In the genomic region with DNA sequence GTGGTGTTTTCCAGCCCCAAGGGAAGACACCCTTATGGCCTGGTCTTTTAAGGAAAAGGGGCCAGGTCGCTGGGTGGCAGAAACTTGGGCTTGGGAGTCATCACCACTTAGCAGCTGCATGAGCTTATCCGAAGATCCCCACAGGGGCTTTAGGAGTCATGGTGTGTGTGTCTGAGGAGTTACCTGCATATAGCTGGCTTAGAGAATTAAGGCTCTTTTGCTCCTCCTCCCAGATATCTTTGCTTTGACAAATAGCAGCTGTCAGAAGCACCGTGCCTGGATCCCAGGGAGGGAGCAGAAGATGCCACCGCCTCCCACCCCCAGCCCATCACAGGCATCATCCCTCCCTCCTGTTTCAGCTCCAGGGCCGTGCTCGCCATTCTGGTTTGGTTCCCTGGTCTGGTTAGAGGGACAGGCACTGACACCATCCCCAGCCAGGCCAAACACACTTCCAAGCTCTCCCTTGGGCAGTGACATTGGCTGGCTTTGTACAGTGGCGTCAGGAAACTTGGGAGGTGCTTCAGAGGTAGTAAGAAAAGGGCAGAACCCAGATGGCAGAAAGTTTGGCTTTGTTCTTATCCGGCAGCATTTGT, we compare ENCODE assay signal across 10 cellular contexts. TPM values are rescaled to one million over a fixed set of nuclear protein-coding genes. Genes with fewer than 3 reads are reported as not detected.
DNase-seq lines count a peak whose midpoint lies in the region; ATAC-seq and TF ChIP-seq lines count a peak whose summit lies in the region.
"Had no signal": no experiment of that assay in that cellular context is flagged by ENCODE, and none has a peak within 500 bp of the region (broad histone marks: within the 10 kb centered on the region; RNA-seq: fewer than 3 reads in every experiment).

No MANE protein-coding gene starts in this region.

- intact Hi-C loops in activated CD4-positive, alpha-beta T cell treated with anti-CD3 and anti-CD28 coated beads for 36 hours (cut with DNase I, micrococcal nuclease), result loop anchor here (1.0 to 2.0 kb wide), 2 partner anchors 9 to 86 kb away; no protein-coding TSS in a partner anchor
- intact Hi-C loops in left ventricle myocardium inferior (cut with micrococcal nuclease), result no loop called here

- H3K9me3 ChIP-seq in Peyer's patch (no peaks in the 10 kb centered on the region), left ventricle myocardium inferior (replicated peaks) (no peaks in the 10 kb centered on the region)

- no peak for ATAC-seq in activated CD4-positive, alpha-beta T cell treated with anti-CD3 and anti-CD28 coated beads for 36 hours
- no peak for ATAC-seq in stimulated activated naive CD8-positive, alpha-beta T cell treated with anti-CD3 and anti-CD28 coated beads, Interleukin-15, amount 100 ng/mL, for 72 hours
- no peak for ATAC-seq in GM18909 (IDR thresholded peaks at IDR 0.05; ENCODE audit: poor library complexity, unreplicated experiment)

- TF ChIP-seq CTCF in Peyer's patch (IDR thresholded peaks at IDR 0.05) (no peak), left ventricle myocardium inferior (IDR thresholded peaks at IDR 0.05; ENCODE audit: borderline replicate concordance) (no peak)

- DNase-seq in activated CD4-positive, alpha-beta T cell treated with anti-CD3 and anti-CD28 coated beads for 36 hours, result no peak
- DNase-seq in activated CD4-positive, alpha-beta T cell treated with anti-CD3 and anti-CD28 coated beads for 48 hours, result no peak
- DNase-seq in Peyer's patch (no peak), left ventricle myocardium inferior (no peak), amygdala (lab: John Stamatoyannopoulos, UW) (no peak), NOMO-1 treated with DMSO at 0.1 percent for 48 hours (lab: John Stamatoyannopoulos, UW; ENCODE audit: unreplicated experiment) (no peak)
- DNase-seq in stimulated activated naive CD8-positive, alpha-beta T cell treated with anti-CD3 and anti-CD28 coated beads, Interleukin-15, amount 100 ng/mL, for 72 hours, result no peak

- H3K27ac ChIP-seq in Peyer's patch (peak overlapping the region; percentile 43 to 59 (median 50)), left ventricle myocardium inferior (replicated peaks) (peak overlapping the region; percentile 81)
- H3K27ac ChIP-seq: hepatocyte had no signal

- peak overlapping the region; percentile 88 for H3K27ac Mint-ChIP-seq in activated CD4-positive, alpha-beta T cell treated with anti-CD3 and anti-CD28 coated beads for 36 hours
- peak overlapping the region; percentile 61 to 79 for H3K27ac Mint-ChIP-seq in stimulated activated naive CD8-positive, alpha-beta T cell treated with anti-CD3 and anti-CD28 coated beads, Interleukin-15, amount 100 ng/mL, for 72 hours
- H3K27ac Mint-ChIP-seq: stimulated activated naive B cell treated with anti-CD40 and anti-IgM and Interleukin-4, amounts not matched to agents 10 μg/mL and 1 μg/mL and 100 μg/mL, for 72 hours had no signal

- peaks cover 13% of the 10 kb centered on the region for H3K36me3 Mint-ChIP-seq in activated CD4-positive, alpha-beta T cell treated with anti-CD3 and anti-CD28 coated beads for 36 hours (ENCODE audit: low read depth)

- H3K4me3 Mint-ChIP-seq in activated CD4-positive, alpha-beta T cell treated with anti-CD3 and anti-CD28 coated beads for 36 hours, result peak overlapping the region; percentile 36
- peak overlapping the region; percentile 59 to 64 for H3K4me3 Mint-ChIP-seq in stimulated activated naive CD8-positive, alpha-beta T cell treated with anti-CD3 and anti-CD28 coated beads, Interleukin-15, amount 100 ng/mL, for 72 hours
- H3K4me3 Mint-ChIP-seq: stimulated activated naive B cell treated with anti-CD40 and anti-IgM and Interleukin-4, amounts not matched to agents 10 μg/mL and 1 μg/mL and 100 μg/mL, for 72 hours had no signal

- CTCF ChIA-PET in activated CD4-positive, alpha-beta T cell treated with anti-CD3 and anti-CD28 coated beads for 36 hours (lab: Charles Lee), result interaction anchor here (1.0 to 5.5 kb wide), 7 partner anchors 10 to 114 kb away, joined by 3 to 54 read pairs (median 5); a partner anchor contains a TSS

- POLR2A ChIA-PET in activated CD4-positive, alpha-beta T cell treated with anti-CD3 and anti-CD28 coated beads for 36 hours (lab: Charles Lee), result interaction anchor here (0.6 to 3.2 kb wide), 4 partner anchors 11 to 87 kb away, joined by 3 to 23 read pairs (median 4); no protein-coding TSS in a partner anchor

- no peak for TF ChIP-seq POLR2A in Peyer's patch (IDR thresholded peaks at IDR 0.05)

- peaks cover 0 to 15% (median 0%) of the 10 kb centered on the region in 3 donors for H3K36me3 ChIP-seq in Peyer's patch
- H3K36me3 ChIP-seq in left ventricle myocardium inferior, result peaks cover 13% of the 10 kb centered on the region

- H3K4me3 ChIP-seq in Peyer's patch (no peak overlapping the region), left ventricle myocardium inferior (no peak overlapping the region)
- H3K4me3 ChIP-seq: hepatocyte had no signal

- no peaks in the 10 kb centered on the region for H3K27me3 Mint-ChIP-seq in activated CD4-positive, alpha-beta T cell treated with anti-CD3 and anti-CD28 coated beads for 36 hours
- no peaks in the 10 kb centered on the region for H3K27me3 Mint-ChIP-seq in stimulated activated naive CD8-positive, alpha-beta T cell treated with anti-CD3 and anti-CD28 coated beads, Interleukin-15, amount 100 ng/mL, for 72 hours

- peaks cover 2% of the 10 kb centered on the region for H3K9me3 Mint-ChIP-seq in activated CD4-positive, alpha-beta T cell treated with anti-CD3 and anti-CD28 coated beads for 36 hours (ENCODE audit: low read depth)
- H3K9me3 Mint-ChIP-seq in stimulated activated naive CD8-positive, alpha-beta T cell treated with anti-CD3 and anti-CD28 coated beads, Interleukin-15, amount 100 ng/mL, for 72 hours, result peaks cover 0 to 4% of the 10 kb centered on the region in 2 donors

- no peaks in the 10 kb centered on the region for H3K27me3 ChIP-seq in Peyer's patch
- no peaks in the 10 kb centered on the region for H3K27me3 ChIP-seq in left ventricle myocardium inferior (ENCODE audit: low read depth)
- H3K27me3 ChIP-seq: hepatocyte had no signal

- peaks cover 64% of the 10 kb centered on the region for H3K4me1 Mint-ChIP-seq in activated CD4-positive, alpha-beta T cell treated with anti-CD3 and anti-CD28 coated beads for 36 hours
- H3K4me1 Mint-ChIP-seq in stimulated activated naive CD8-positive, alpha-beta T cell treated with anti-CD3 and anti-CD28 coated beads, Interleukin-15, amount 100 ng/mL, for 72 hours, result peaks cover 54% of the 10 kb centered on the region

- H3K4me1 ChIP-seq in Peyer's patch, result peaks cover 0 to 32% (median 3%) of the 10 kb centered on the region in 4 donors
- H3K4me1 ChIP-seq in left ventricle myocardium inferior, result peaks cover 35% of the 10 kb centered on the region

RNA-seq across cellular contexts. Expression of a gene that starts 17.4 kb away (rescaled TPM):
- total RNA-seq in activated CD4-positive, alpha-beta T cell treated with anti-CD3 and anti-CD28 coated beads for 36 hours, result under 1 TPM in 1 of 2 experiments, not detected in 1; 0.21 TPM
- 10 to 100 TPM in 3 of 4 donors, 1 to 10 TPM in 1; 2.5 to 37.0 (median 22.4) TPM for total RNA-seq in Peyer's patch
- 97.9 TPM for total RNA-seq in left ventricle myocardium inferior

RNA-seq across cellular contexts. Expression of a gene that starts 49.2 kb away (rescaled TPM):
- total RNA-seq in activated CD4-positive, alpha-beta T cell treated with anti-CD3 and anti-CD28 coated beads for 36 hours, result 10 to 100 TPM; 14.8 to 17.3 TPM
- total RNA-seq in Peyer's patch, result 1 to 10 TPM; 2.6 to 6.1 (median 4.9) TPM
- total RNA-seq in left ventricle myocardium inferior, result 6.7 TPM
